21 cellular contexts compared by ENCODE assay signal in the genomic region with DNA sequence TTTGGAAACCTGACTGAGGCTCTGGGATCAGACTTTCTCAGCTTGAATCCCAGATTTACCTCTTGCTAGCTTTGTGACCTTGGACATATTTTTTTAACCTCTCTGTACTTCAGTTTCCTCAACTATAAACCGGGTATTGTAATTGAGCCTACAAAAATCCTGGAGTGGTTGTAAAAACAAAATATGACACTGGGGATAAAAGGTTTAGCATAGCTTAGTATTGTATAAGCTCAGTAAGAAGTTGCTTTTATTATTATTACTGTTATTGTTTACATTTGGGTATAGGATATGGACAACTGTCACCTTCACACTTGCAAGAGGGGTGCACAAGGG. TPM values are rescaled to one million over a fixed set of nuclear protein-coding genes. Genes with fewer than 3 reads are reported as not detected.
"Had no signal": no experiment of that assay in that cellular context is flagged by ENCODE, and none has a peak within 500 bp of the region (broad histone marks: within the 10 kb centered on the region; RNA-seq: fewer than 3 reads in every experiment).

No MANE protein-coding gene starts in this region.

- H3K27ac ChIP-seq: brain microvascular endothelial cell, lower lobe of right lung, right atrium auricular region, tibial artery had no signal

- ATAC-seq: activated CD8-positive, alpha-beta memory T cell treated with anti-CD3 and anti-CD28 coated beads, Interleukin-2, amount 10 ng/mL, durations not matched to agents 7 days and 5 days; lower lobe of right lung had no signal

- H3K9me3 ChIP-seq: lower lobe of right lung, right atrium auricular region, tibial artery had no signal

- H3K4me3 ChIP-seq: esophagus squamous epithelium, lower lobe of right lung, right atrium auricular region, tibial artery had no signal

- H3K36me3 ChIP-seq: brain microvascular endothelial cell, esophagus squamous epithelium, lower lobe of right lung, right atrium auricular region, tibial artery had no signal

- H3K27me3 ChIP-seq: brain microvascular endothelial cell, esophagus squamous epithelium, right atrium auricular region, tibial artery had no signal

- H3K4me1 ChIP-seq: lower lobe of right lung, right atrium auricular region had no signal

- DNase-seq: activated CD4-positive, alpha-beta memory T cell treated with anti-CD3 and anti-CD28 coated beads, Interleukin-2, amount 10 ng/mL, durations not matched to agents 7 days and 5 days; activated CD4-positive, CD25-positive, alpha-beta regulatory T cell; activated CD8-positive, alpha-beta memory T cell treated with anti-CD3 and anti-CD28 coated beads, Interleukin-2, amount 10 ng/mL, durations not matched to agents 7 days and 5 days; activated naive CD4-positive, alpha-beta T cell; activated naive CD8-positive, alpha-beta T cell treated with anti-CD3 and anti-CD28 coated beads, Interleukin-2, amount 10 ng/mL, durations not matched to agents 7 days and 5 days; brain microvascular endothelial cell; cortex of kidney; effector CD4-positive, alpha-beta T cell; esophagus squamous epithelium; hippocampal formation; islet precursor cell; lower lobe of right lung; nephron progenitor cell; stimulated activated CD4-positive, alpha-beta T cell treated with anti-CD3 and anti-CD28 coated beads, Interleukin-4, amount 100 ng/mL, for 4 hours; stimulated activated naive CD4-positive, alpha-beta T cell; T1000; tibial artery had no signal

RNA-seq across cellular contexts. Expression of gene C2CD4A, which starts 21.6 kb away (rescaled TPM):
- total RNA-seq: activated naive CD8-positive, alpha-beta T cell treated with anti-CD3 and anti-CD28 coated beads, Interleukin-2, amount 10 ng/mL, durations not matched to agents 7 days and 5 days; fibroblast of villous mesenchyme; mesothelial cell of epicardium; subcutaneous adipose tissue had no signal
